Comparison of ENCODE assay signal across 1 cellular context in the genomic region with DNA sequence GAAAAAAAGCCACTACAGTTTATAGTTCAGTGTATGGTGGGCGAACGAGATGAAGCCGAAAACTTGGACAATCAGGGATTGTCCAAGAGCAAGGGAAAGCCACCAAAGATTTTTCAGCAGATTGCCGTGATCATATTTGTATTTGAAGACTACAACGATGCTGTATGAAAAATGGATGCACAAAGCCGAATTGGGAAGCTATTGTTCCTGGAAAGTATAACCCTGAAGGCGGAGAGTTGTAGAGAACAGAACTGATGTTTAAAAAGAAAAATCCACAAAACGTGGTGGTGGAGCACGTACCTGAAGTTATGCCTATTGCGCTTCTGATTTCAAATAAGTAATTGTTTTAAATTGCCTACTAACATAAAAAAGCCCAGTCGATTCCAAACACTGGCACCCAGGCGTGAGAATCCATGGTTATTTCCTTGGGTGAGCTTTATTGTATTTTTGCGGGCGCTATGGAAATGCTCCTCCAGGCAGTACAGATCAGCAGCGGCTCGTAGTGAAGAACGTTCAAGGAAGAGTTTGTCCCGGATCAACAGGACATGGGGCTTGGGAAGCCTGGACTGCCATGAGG.
TF ChIP-seq lines count a peak whose summit lies in the region.

No MANE protein-coding gene starts in this region.

TF ChIP-seq in HepG2, 621 proteins besides CTCF, POLR2A, EP300 and RAD21 (continued from another document):
- TF ChIP-seq, protein P1, sequence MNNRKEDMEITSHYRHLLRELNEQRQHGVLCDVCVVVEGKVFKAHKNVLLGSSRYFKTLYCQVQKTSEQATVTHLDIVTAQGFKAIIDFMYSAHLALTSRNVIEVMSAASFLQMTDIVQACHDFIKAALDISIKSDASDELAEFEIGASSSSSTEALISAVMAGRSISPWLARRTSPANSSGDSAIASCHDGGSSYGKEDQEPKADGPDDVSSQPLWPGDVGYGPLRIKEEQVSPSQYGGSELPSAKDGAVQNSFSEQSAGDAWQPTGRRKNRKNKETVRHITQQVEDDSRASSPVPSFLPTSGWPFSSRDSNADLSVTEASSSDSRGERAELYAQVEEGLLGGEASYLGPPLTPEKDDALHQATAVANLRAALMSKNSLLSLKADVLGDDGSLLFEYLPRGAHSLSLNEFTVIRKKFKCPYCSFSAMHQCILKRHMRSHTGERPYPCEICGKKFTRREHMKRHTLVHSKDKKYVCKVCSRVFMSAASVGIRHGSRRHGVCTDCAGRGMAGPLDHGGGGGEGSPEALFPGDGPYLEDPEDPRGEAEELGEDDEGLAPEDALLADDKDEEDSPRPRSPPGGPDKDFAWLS (CRISPR knock-in tag; IDR thresholded peaks at IDR 0.05; ENCODE audit: borderline replicate concordance): no peak
- TF ChIP-seq ZNF331 (CRISPR knock-in tag; IDR thresholded peaks at IDR 0.05): no peak
- no peak for TF ChIP-seq ISL2 (CRISPR knock-in tag; IDR thresholded peaks at IDR 0.05)
